8 cellular contexts compared by ENCODE assay signal in genomic region chr1:93448292-93448982, GRCh38. TPM values are rescaled to one million over a fixed set of nuclear protein-coding genes. Genes with fewer than 3 reads are reported as not detected.
DNase-seq lines count a peak whose midpoint lies in the region; ATAC-seq and TF ChIP-seq lines count a peak whose summit lies in the region.

No MANE protein-coding gene starts in this region.

- H3K14ac ChIP-seq in neuronal stem cell (ENCODE audit: low read length) = peak overlapping the region; percentile 97

- DNase-seq in activated CD4-positive, alpha-beta T cell treated with anti-CD3 and anti-CD28 coated beads, Interleukin-2, amount 50 U/mL, for 48 hours = peak; percentile 5 to 14
- DNase-seq in activated CD4-positive, alpha-beta T cell treated with anti-CD3 and anti-CD28 coated beads for 1 hour = no peak
- DNase-seq in NCI-H1092 treated with DMSO at 0.1 percent for 48 hours (lab: John Stamatoyannopoulos, UW) = peak; percentile 68
- peak; percentile 52 for DNase-seq in activated T-cell treated with anti-CD3 and anti-CD28 coated beads, Interleukin-2, amount 50 U/mL, for 24 hours
- DNase-seq in germinal center (ENCODE audit: low spot score) = peak; percentile 51
- DNase-seq in neuronal stem cell (ENCODE audit: low spot score) = peak; percentile 68

- peak overlapping the region; percentile 99 for H2AK5ac ChIP-seq in neuronal stem cell (ENCODE audit: low read depth, low read length)

- peak overlapping the region; percentile 97 for H3K4ac ChIP-seq in neuronal stem cell (ENCODE audit: low read length)

- peak overlapping the region; percentile 89 for H4K91ac ChIP-seq in neuronal stem cell (ENCODE audit: low read depth, low read length, poor library complexity)

- peaks cover 58% of the 10 kb centered on the region for H3K27me3 Mint-ChIP-seq in activated T-cell treated with anti-CD3 and anti-CD28 coated beads, Interleukin-2, amount 50 U/mL, for 24 hours

- no peaks in the 10 kb centered on the region for H3K36me3 Mint-ChIP-seq in activated T-cell treated with anti-CD3 and anti-CD28 coated beads, Interleukin-2, amount 50 U/mL, for 24 hours (ENCODE audit: low read depth)

- H4K8ac ChIP-seq in neuronal stem cell (ENCODE audit: low read depth, low read length) = no peak overlapping the region

- H2BK15ac ChIP-seq in neuronal stem cell (ENCODE audit: low read length) = peak overlapping the region; percentile 92

- H2BK12ac ChIP-seq in neuronal stem cell (ENCODE audit: low read length) = peak overlapping the region; percentile 94

- WGBS in neuronal stem cell (ENCODE audit: extremely low coverage in 2 of 2, insufficient read length in 2 of 2, insufficient replicate concordance in 1 of 2), 2 donors = no CpG with 5 or more reads among the region's 77 CpGs

- peaks cover 0 to 9% of the 10 kb centered on the region in 2 donors for H3K4me1 ChIP-seq in neuronal stem cell (ENCODE audit: control insufficient read depth in 2 of 2, insufficient read depth in 1 of 2, low read depth in 1 of 2, low read length in 2 of 2)

- H3K27me3 ChIP-seq in neuronal stem cell (ENCODE audit: control insufficient read depth in 3 of 3, insufficient read depth in 3 of 3, low read depth in 1 of 3, low read length in 3 of 3) = no peaks in the 10 kb centered on the region

- H2AFZ ChIP-seq in neuronal stem cell (ENCODE audit: low read length) = peak overlapping the region; percentile 94

- H3K4me1 Mint-ChIP-seq in activated T-cell treated with anti-CD3 and anti-CD28 coated beads, Interleukin-2, amount 50 U/mL, for 24 hours (ENCODE audit: low read depth) = peaks cover 17% of the 10 kb centered on the region

- no peaks in the 10 kb centered on the region for H3K9me3 Mint-ChIP-seq in activated T-cell treated with anti-CD3 and anti-CD28 coated beads, Interleukin-2, amount 50 U/mL, for 24 hours

- H3K79me1 ChIP-seq in neuronal stem cell (ENCODE audit: low read depth, low read length) = peaks cover 8% of the 10 kb centered on the region

- peak overlapping the region; percentile 92 to 95 for H3K4me3 ChIP-seq in neuronal stem cell (ENCODE audit: low read length in 2 of 2)

- H3K27ac Mint-ChIP-seq in activated T-cell treated with anti-CD3 and anti-CD28 coated beads, Interleukin-2, amount 50 U/mL, for 24 hours = no peak overlapping the region

- H3K9ac ChIP-seq in neuronal stem cell (ENCODE audit: low read depth, low read length, poor library complexity) = peak overlapping the region; percentile 100

- H3K4me2 ChIP-seq in neuronal stem cell (ENCODE audit: insufficient read depth, low read length, poor library complexity, severe bottlenecking) = peak overlapping the region; percentile 79

- H3K4me3 Mint-ChIP-seq in activated T-cell treated with anti-CD3 and anti-CD28 coated beads, Interleukin-2, amount 50 U/mL, for 24 hours = peak overlapping the region; percentile 82

- H2BK120ac ChIP-seq in neuronal stem cell (ENCODE audit: low read depth, low read length) = peak overlapping the region; percentile 96

- H3K9me3 ChIP-seq in neuronal stem cell (replicated peaks in 1 of 2; ENCODE audit: control insufficient read depth in 2 of 2, insufficient read depth in 1 of 2, low read depth in 1 of 2, low read length in 2 of 2) = no peaks in the 10 kb centered on the region

- H3K18ac ChIP-seq in neuronal stem cell (ENCODE audit: low read length) = peak overlapping the region; percentile 100

- H3K23ac ChIP-seq in neuronal stem cell (ENCODE audit: low read depth, low read length, poor library complexity) = peak overlapping the region; percentile 99

- no peaks in the 10 kb centered on the region for H3K36me3 ChIP-seq in neuronal stem cell (replicated peaks in 1 of 2; ENCODE audit: control insufficient read depth in 2 of 2, insufficient read depth in 2 of 2, low read length in 2 of 2)

- no peak for TF ChIP-seq POLR2A in GM18505 (IDR thresholded peaks at IDR 0.05; ENCODE audit: borderline replicate concordance, extremely low read depth, insufficient read depth, insufficient read length)

- no peak for ATAC-seq in GM18505 (IDR thresholded peaks at IDR 0.05; ENCODE audit: unreplicated experiment)
- no peak for ATAC-seq in HG03439 (IDR thresholded peaks at IDR 0.05; ENCODE audit: unreplicated experiment)

- H2BK5ac ChIP-seq in neuronal stem cell (ENCODE audit: low read length) = peak overlapping the region; percentile 100

- H3K27ac ChIP-seq in neuronal stem cell (replicated peaks; ENCODE audit: low read length) = peak overlapping the region; percentile 93

RNA-seq across cellular contexts. Expression of gene FNBP1L, which starts 0.5 kb away (rescaled TPM):
- polyA plus RNA-seq in neuronal stem cell (2013, experiment 1 of 2) = 58.8 TPM
- 59.7 TPM for polyA plus RNA-seq in neuronal stem cell (2013, experiment 2 of 2)
